10 cellular contexts compared by ENCODE assay signal in genomic region chr3:105907790-105908189, GRCh38. TPM values are rescaled to one million over a fixed set of nuclear protein-coding genes. Genes with fewer than 3 reads are reported as not detected.
A peak's percentile ranks its signal among the peaks of the same experiment; 100 is the strongest.
DNase-seq lines count a peak whose midpoint lies in the region; ATAC-seq, FAIRE-seq and TF ChIP-seq lines count a peak whose summit lies in the region.
"Had no signal": no experiment of that assay in that cellular context is flagged by ENCODE, and none has a peak within 500 bp of the region (broad histone marks: within the 10 kb centered on the region; RNA-seq: fewer than 3 reads in every experiment).

No MANE protein-coding gene starts in this region.

- RAD21 ChIA-PET in HCT116 (lab: Charles Lee; ENCODE audit: low non-redundant PET in 1 of 2, low total read pairs in 2 of 2, uncharacterized antibody in 2 of 2, unreplicated experiment in 2 of 2): no interaction called here

- no peak for TF ChIP-seq RAD21 in HCT116 (IDR thresholded peaks at IDR 0.05; ENCODE audit: low read depth)

- ATAC-seq in HCT116 (no peak), HG03039 (IDR thresholded peaks at IDR 0.05; ENCODE audit: unreplicated experiment) (no peak)

- H3K4me3 Mint-ChIP-seq in CD8-positive, alpha-beta memory T cell: no peak overlapping the region

- peaks cover 0 to 10% (median 2%) of the 10 kb centered on the region in 3 donors for H3K36me3 Mint-ChIP-seq in CD8-positive, alpha-beta memory T cell

- H3K79me2 ChIP-seq in HCT116 (ENCODE audit: insufficient read depth, low read length): no peaks in the 10 kb centered on the region

- no peak overlapping the region for H3K9ac ChIP-seq in HCT116 (ENCODE audit: low read length)

- peaks cover 0 to 4% of the 10 kb centered on the region in 2 experiments; a peak in 1 of 4 replicates for H3K4me1 ChIP-seq in HCT116 (ENCODE audit: control insufficient read depth in 1 of 2, insufficient read depth in 2 of 2, low read length in 2 of 2)
- peaks cover 4% of the 10 kb centered on the region for H3K4me1 ChIP-seq in CD8-positive, alpha-beta memory T cell (ENCODE audit: insufficient read depth, low read length)

- H3K4me1 Mint-ChIP-seq in CD8-positive, alpha-beta memory T cell: peaks cover 0 to 7% (median 2%) of the 10 kb centered on the region in 3 donors

- no peaks in the 10 kb centered on the region for H3K9me2 ChIP-seq in HCT116 (ENCODE audit: insufficient read depth)

- no peak for TF ChIP-seq CTCF in HCT116 (IDR thresholded peaks at IDR 0.05 in 2 of 3, conservative IDR thresholded peaks at IDR 0.05 in 1 of 3; ENCODE audit: borderline replicate concordance in 1 of 3, insufficient read depth in 1 of 3, low read depth in 2 of 3, low read length in 2 of 3)

- H3K27me3 Mint-ChIP-seq in CD8-positive, alpha-beta memory T cell: no peaks in the 10 kb centered on the region

- no peak overlapping the region for H3K4me2 ChIP-seq in HCT116 (ENCODE audit: low read length)

- CTCF ChIA-PET in HCT116 (lab: Charles Lee): no interaction called here
- CTCF ChIA-PET in CD8-positive, alpha-beta memory T cell (lab: Charles Lee): interaction anchor here (1.1 kb wide), 1 partner anchor 12 kb away, joined by 3 read pairs; no protein-coding TSS in a partner anchor

- H3K27me3 ChIP-seq in HCT116 (ENCODE audit: insufficient read depth, low read length): no peaks in the 10 kb centered on the region
- H3K27me3 ChIP-seq in CD8-positive, alpha-beta memory T cell (ENCODE audit: insufficient read depth, low read length, poor library complexity, severe bottlenecking): no peaks in the 10 kb centered on the region

- FAIRE-seq in islet of Langerhans (lab: Jason Lieb, UNC): peak; percentile 97
- FAIRE-seq: endothelial cell of umbilical vein had no signal

- H3K27ac ChIP-seq in HCT116 (ENCODE audit: low read depth, low read length): no peak overlapping the region
- no peak overlapping the region for H3K27ac ChIP-seq in CD8-positive, alpha-beta memory T cell (ENCODE audit: low read depth, low read length)
- H3K27ac ChIP-seq: C4-2B had no signal

- no peaks in the 10 kb centered on the region for H3K9me3 Mint-ChIP-seq in CD8-positive, alpha-beta memory T cell

- H3K27ac Mint-ChIP-seq in CD8-positive, alpha-beta memory T cell: no peak overlapping the region

- no peak overlapping the region for H3K4me3 ChIP-seq in HCT116 (replicated peaks in 1 of 2; ENCODE audit: low read depth in 1 of 2, low read length in 2 of 2)
- H3K4me3 ChIP-seq in CD8-positive, alpha-beta memory T cell (ENCODE audit: low read length): no peak overlapping the region

- H4K20me1 ChIP-seq in HCT116 (ENCODE audit: insufficient read depth): no peaks in the 10 kb centered on the region

- POLR2A ChIA-PET in HCT116 (lab: Charles Lee): no interaction called here
- POLR2A ChIA-PET in CD8-positive, alpha-beta memory T cell (lab: Charles Lee): interaction anchor here (0.6 kb wide), 1 partner anchor 56 kb away, joined by 3 read pairs; no protein-coding TSS in a partner anchor

- intact Hi-C loops in HCT116 (cut with micrococcal nuclease): no loop called here

- no peak for TF ChIP-seq POLR2A in HCT116 (IDR thresholded peaks at IDR 0.05; ENCODE audit: borderline replicate concordance, extremely low read depth, insufficient read depth, insufficient read length)

- DNase-seq in AML-193 (lab: John Stamatoyannopoulos, UW) (peak; percentile 91 to 92), HCT116 (ENCODE audit: low read depth, low spot score) (no peak), RPMI8226 (peak; percentile 8), NCI-H345 (lab: John Stamatoyannopoulos, UW) (no peak), C1 segment of cervical spinal cord (lab: John Stamatoyannopoulos, UW) (no peak)
- no peak for DNase-seq in CD8-positive, alpha-beta memory T cell

- H3K36me3 ChIP-seq in HCT116 (ENCODE audit: control insufficient read depth in 1 of 2, insufficient read depth in 2 of 2, low read length in 2 of 2): no peaks in the 10 kb centered on the region
- no peaks in the 10 kb centered on the region for H3K36me3 ChIP-seq in CD8-positive, alpha-beta memory T cell (ENCODE audit: insufficient read depth, low read length)

- BruUV-seq in HCT116 (replicated peaks; lab: Mats Ljungman, UMichigan): no TSS peak

- peak overlapping the region; percentile 65 for H2AFZ ChIP-seq in HCT116 (ENCODE audit: low read depth, low read length, poor library complexity, severe bottlenecking)

- no peaks in the 10 kb centered on the region for H3K9me3 ChIP-seq in HCT116 (ENCODE audit: control insufficient read depth in 1 of 2, insufficient read depth in 1 of 2, low read depth in 1 of 2, low read length in 2 of 2)
- H3K9me3 ChIP-seq in CD8-positive, alpha-beta memory T cell (ENCODE audit: low read length): no peaks in the 10 kb centered on the region

TF ChIP-seq in HCT116, 20 proteins besides CTCF, POLR2A, EP300 and RAD21:
- no peak for TF ChIP-seq YY1 (IDR thresholded peaks at IDR 0.05; ENCODE audit: extremely low read depth, insufficient replicate concordance, low read depth, low read length)
- TF ChIP-seq SP1 (IDR thresholded peaks at IDR 0.05; ENCODE audit: low read depth): no peak
- TF ChIP-seq JUND (IDR thresholded peaks at IDR 0.05): no peak
- no peak for TF ChIP-seq REST (IDR thresholded peaks at IDR 0.05; ENCODE audit: low read depth)
TF ChIP-seq in HCT116: peak in this region for 0.

RNA-seq across cellular contexts. Expression of gene CBLB, which starts 39.0 kb away (rescaled TPM):
- 10.4 TPM for total RNA-seq in HCT116 (2021; ENCODE audit: unreplicated experiment)
- 3.2 and 3.9 TPM in 2 replicates for polyA plus RNA-seq in HCT116 (2012)
- 100 to 1,000 TPM; 112 to 113 TPM for total RNA-seq in CD8-positive, alpha-beta memory T cell
- polyA plus RNA-seq in CD8-positive, alpha-beta memory T cell: 67.7 TPM

Comparison
In these comparisons a context has a peak if more than half of its experiments do, and no peak if none do; other contexts are left out.
1. DNase-seq: peak in AML-193 (2 of 2) and RPMI8226 (single experiment); none in HCT116 (single experiment), NCI-H345 (single experiment), CD8-positive, alpha-beta memory T cell (0 of 5) and C1 segment of cervical spinal cord (0 of 14).